Comparison of ENCODE assay signal across 1 cellular context in the genomic region with DNA sequence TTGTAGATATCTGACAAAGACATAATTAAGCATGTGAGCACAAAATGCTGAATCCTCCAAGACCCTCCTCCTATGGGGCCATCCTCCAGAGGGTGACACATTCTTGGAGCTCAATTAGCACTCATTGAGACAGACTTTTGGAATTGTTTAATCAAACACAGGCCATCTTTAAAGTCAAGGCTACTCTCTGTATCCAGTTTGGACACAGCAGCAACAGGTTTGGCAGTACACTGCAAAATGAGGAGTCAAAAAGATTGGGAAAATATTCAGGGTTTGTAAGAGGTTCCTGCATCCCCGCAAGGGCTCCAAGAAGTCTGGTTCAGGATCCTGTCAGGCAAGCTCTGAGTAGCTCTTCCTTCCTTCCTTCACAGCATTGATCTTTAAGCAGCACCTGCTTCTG.
TF ChIP-seq lines count a peak whose summit lies in the region.

No MANE protein-coding gene starts in this region.

TF ChIP-seq in IMR-90, 13 proteins besides CTCF, POLR2A, EP300 and RAD21 (continued from another document):
- TF ChIP-seq NFE2L2 (IDR thresholded peaks at IDR 0.05; ENCODE audit: low read depth, low read length) (no peak), USF2 (IDR thresholded peaks at IDR 0.05; ENCODE audit: low read depth, low read length) (no peak), BHLHE40 (IDR thresholded peaks at IDR 0.05; ENCODE audit: low read depth, low read length) (no peak), CEBPB (IDR thresholded peaks at IDR 0.05; ENCODE audit: low read depth, low read length) (no peak), CHD1 (IDR thresholded peaks at IDR 0.05; ENCODE audit: low read depth, low read length) (no peak)
